In genomic region chr2:225779829-225780228, GRCh38 we compare ENCODE assay signal across 17 cellular contexts.
DNase-seq lines count a peak whose midpoint lies in the region; ATAC-seq, FAIRE-seq and TF ChIP-seq lines count a peak whose summit lies in the region.
"Had no signal": no experiment of that assay in that cellular context is flagged by ENCODE, and none has a peak within 500 bp of the region (broad histone marks: within the 10 kb centered on the region; RNA-seq: fewer than 3 reads in every experiment).

No MANE protein-coding gene starts in this region.

- TF ChIP-seq POLR2A in H54 (IDR thresholded peaks at IDR 0.05; ENCODE audit: low read depth, low read length): no peak

- no peak for FAIRE-seq in H54 (lab: Jason Lieb, UNC)

- TF ChIP-seq CTCF in astrocyte of the cerebellum (IDR thresholded peaks at IDR 0.05; ENCODE audit: low read depth, low read length, missing control alignments): no peak
- no peak for TF ChIP-seq CTCF in fibroblast of pulmonary artery (IDR thresholded peaks at IDR 0.05; ENCODE audit: low read length, missing control alignments)

- ATAC-seq in left ventricle myocardium superior (peak; percentile 45), Right ventricle myocardium superior (ENCODE audit: poor library complexity) (no peak), HG02885 (IDR thresholded peaks at IDR 0.05; ENCODE audit: poor library complexity, unreplicated experiment) (no peak)

- H3K4me3 ChIP-seq in astrocyte of the cerebellum (ENCODE audit: low read depth, low read length) (no peak overlapping the region), fibroblast of pulmonary artery (replicated peaks; ENCODE audit: low read depth, low read length) (no peak overlapping the region)
- H3K4me3 ChIP-seq: HAP-1 had no signal

- DNase-seq in left ventricle myocardium superior (no peak), Right ventricle myocardium superior (no peak), astrocyte of the cerebellum (ENCODE audit: low read depth) (peak; percentile 58), fibroblast of pulmonary artery (ENCODE audit: low read depth) (peak; percentile 1), SW480 (ENCODE audit: low spot score) (no peak), H54 (ENCODE audit: insufficient read length, low spot score) (no peak)
- no peak for DNase-seq in stimulated activated CD8-positive, alpha-beta memory T cell treated with anti-CD3 and anti-CD28 coated beads, Interleukin-4, amount 100 ng/mL, for 48 hours
- DNase-seq: 8988T; C1 segment of cervical spinal cord; GF-D8; NCI-H1417 treated with DMSO at 0.1 percent for 48 hours; NCI-H1930; NCI-H2171 treated with DMSO at 0.1 percent for 48 hours; NCI-H446 treated with DMSO at 0.1 percent for 48 hours; NK-92 treated with Interleukin-12 subunit alpha and Interleukin-12 subunit beta, amount 100 ng/mL, for 24 hours had no signal

- in situ Hi-C loops in astrocyte of the cerebellum (cut with HindIII; ENCODE audit: low sequenced_read_pairs): no loop called here

- intact Hi-C loops in left ventricle myocardium superior (cut with micrococcal nuclease) (no loop called here), Right ventricle myocardium superior (cut with DNase I) (no loop called here)

Comparison
In these comparisons a context has a peak if more than half of its experiments do, and no peak if none do; other contexts are left out.
1. DNase-seq: peak in astrocyte of the cerebellum (single experiment) and fibroblast of pulmonary artery (single experiment); none in left ventricle myocardium superior (single experiment), Right ventricle myocardium superior (single experiment), stimulated activated CD8-positive, alpha-beta memory T cell treated with anti-CD3 and anti-CD28 coated beads, Interleukin-4, amount 100 ng/mL, for 48 hours (single experiment), SW480 (single experiment) and H54 (single experiment).